In the genomic region with DNA sequence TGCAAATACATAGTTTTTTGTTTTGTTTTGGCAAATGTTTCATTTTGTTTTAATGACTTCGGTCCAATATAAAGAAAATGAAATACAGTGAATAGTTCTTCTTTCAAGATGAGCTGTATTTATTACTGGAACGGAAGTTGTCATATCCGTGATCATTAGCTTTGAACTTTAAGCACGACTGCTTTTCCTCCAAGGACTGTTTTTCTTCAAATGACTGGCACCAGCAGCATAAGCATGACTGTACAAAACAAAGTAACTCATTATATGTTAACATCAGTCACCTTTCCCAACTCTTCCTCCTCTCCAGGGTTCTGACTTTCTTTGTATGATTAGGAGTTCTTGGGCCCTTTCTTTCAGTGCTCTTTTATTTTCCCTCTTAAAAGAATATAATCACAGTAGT, we compare ENCODE assay signal across 9 cellular contexts. TPM values are rescaled to one million over a fixed set of nuclear protein-coding genes. Genes with fewer than 3 reads are reported as not detected.
A peak's percentile ranks its signal among the peaks of the same experiment; 100 is the strongest.
DNase-seq lines count a peak whose midpoint lies in the region; ATAC-seq, FAIRE-seq and TF ChIP-seq lines count a peak whose summit lies in the region.
"Had no signal": no experiment of that assay in that cellular context is flagged by ENCODE, and none has a peak within 500 bp of the region (broad histone marks: within the 10 kb centered on the region; RNA-seq: fewer than 3 reads in every experiment).

No MANE protein-coding gene starts in this region.

- H3K9me3 ChIP-seq in adipocyte (ENCODE audit: control insufficient read depth, low read length): peaks cover 7% of the 10 kb centered on the region
- peaks cover 0 to 13% (median 9%) of the 10 kb centered on the region in 8 donors for H3K9me3 ChIP-seq in spleen

- WGBS in spleen, 5 donors: 30 to 65% (median 53%) methylated on average over 4 of the region's 4 CpGs

- H3K9ac ChIP-seq in adipocyte (ENCODE audit: low read length): peak overlapping the region; percentile 71

- TF ChIP-seq CTCF in spleen (IDR thresholded peaks at IDR 0.05 in 8 of 11, conservative IDR thresholded peaks at IDR 0.05 in 3 of 11): no peak

- TF ChIP-seq POLR2A in spleen (IDR thresholded peaks at IDR 0.05): no peak

- no peak for FAIRE-seq in HTR-8/SVneo (lab: Jason Lieb, UNC)
- FAIRE-seq: H54 had no signal

- peak overlapping the region; percentile 58 for H3K4me3 ChIP-seq in adipocyte (ENCODE audit: low read length)
- no peak overlapping the region for H3K4me3 ChIP-seq in spleen

- ATAC-seq in GM19395 (IDR thresholded peaks at IDR 0.05; ENCODE audit: unreplicated experiment) (peak; percentile 93), HG02973 (IDR thresholded peaks at IDR 0.05; ENCODE audit: unreplicated experiment) (peak; percentile 85)

- intact Hi-C loops in spleen (cut with DNase I; ENCODE audit: low total_unique reads): no loop called here

- peaks cover 30% of the 10 kb centered on the region for H3K36me3 ChIP-seq in adipocyte (ENCODE audit: control insufficient read depth, insufficient read depth, low read length, severe bottlenecking)
- peaks cover 0 to 7% (median 0%) of the 10 kb centered on the region in 6 donors for H3K36me3 ChIP-seq in spleen

- H3K27ac ChIP-seq in spleen: peak overlapping the region in 6 of 8 donors; percentile 18 to 53 (median 36)

- H3K27me3 ChIP-seq in adipocyte (replicated peaks; ENCODE audit: control insufficient read depth, insufficient read depth, low read length) (no peaks in the 10 kb centered on the region), spleen (replicated peaks in 1 of 7) (no peaks in the 10 kb centered on the region)

- DNase-seq in adipocyte (ENCODE audit: low read depth) (no peak), spleen (no peak), NCI-H748 treated with DMSO at 0.1 percent for 48 hours (lab: John Stamatoyannopoulos, UW) (no peak), NCI-H1694 (lab: John Stamatoyannopoulos, UW) (no peak), HTR-8/SVneo (ENCODE audit: insufficient read length, low spot score) (no peak)
- DNase-seq: NK-92 treated with Interleukin-12 subunit alpha and Interleukin-12 subunit beta, amount 100 ng/mL, for 24 hours had no signal

- H3K4me1 ChIP-seq in adipocyte (ENCODE audit: control insufficient read depth, insufficient read depth, low read length) (peaks cover 45% of the 10 kb centered on the region), spleen (peaks cover 0 to 14% (median 0%) of the 10 kb centered on the region in 6 donors)

RNA-seq across cellular contexts. Expression of a gene that starts 20.5 kb away (rescaled TPM):
- total RNA-seq in spleen: 10 to 100 TPM; 16.3 to 58.4 (median 50.6) TPM
- polyA plus RNA-seq in spleen: 10 to 100 TPM in 1 of 3 donors, 1 to 10 TPM in 2; 4.3 to 11.0 (median 7.6) TPM
